Comparison of ENCODE assay signal across 16 cellular contexts in the genomic region with DNA sequence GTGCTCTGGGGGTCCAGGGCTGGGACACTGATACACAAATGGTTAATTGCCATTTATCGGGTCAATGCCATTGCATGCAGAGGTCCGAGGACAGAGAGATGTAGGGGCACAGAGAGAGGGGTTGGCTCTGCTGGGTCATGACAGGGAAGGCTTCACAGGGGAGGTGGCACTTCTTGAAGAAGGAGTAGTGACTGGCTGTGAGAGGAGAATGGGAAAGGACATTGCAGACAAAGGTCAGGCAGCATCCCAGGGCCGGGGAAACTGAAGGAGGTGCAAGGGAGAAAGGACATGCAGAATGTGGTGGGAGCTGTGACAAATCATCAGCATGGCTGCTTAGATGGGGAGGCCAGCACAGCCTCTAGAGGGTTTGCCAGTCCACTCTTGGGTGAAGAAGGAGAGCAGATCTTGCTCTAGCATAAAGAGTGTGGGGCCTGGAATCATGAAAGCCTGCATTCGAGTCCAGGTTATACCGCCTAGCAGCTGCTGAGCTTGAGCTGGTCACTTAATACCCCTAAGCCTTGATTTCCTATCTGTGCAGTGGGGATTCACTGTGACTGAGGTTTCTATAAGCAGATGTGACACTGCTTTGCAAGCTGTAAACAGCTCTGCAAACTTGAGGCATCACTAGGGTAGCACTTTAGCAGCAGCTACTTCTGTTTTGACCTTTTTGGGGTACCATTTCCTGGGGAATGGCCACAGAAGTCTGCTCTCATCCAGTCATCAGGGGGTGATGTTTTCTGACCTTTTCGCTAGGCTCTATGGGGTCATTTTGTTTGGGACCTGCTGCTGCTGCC. TPM values are rescaled to one million over a fixed set of nuclear protein-coding genes. Genes with fewer than 3 reads are reported as not detected.
DNase-seq lines count a peak whose midpoint lies in the region; ATAC-seq and TF ChIP-seq lines count a peak whose summit lies in the region.
"Had no signal": no experiment of that assay in that cellular context is flagged by ENCODE, and none has a peak within 500 bp of the region (broad histone marks: within the 10 kb centered on the region; RNA-seq: fewer than 3 reads in every experiment).

No MANE protein-coding gene starts in this region.

- POLR2A ChIA-PET in activated CD4-positive, alpha-beta T cell treated with anti-CD3 and anti-CD28 coated beads for 36 hours (lab: Charles Lee), result interaction anchor here (0.6 kb wide), 2 partner anchors 108 to 160 kb away, joined by 3 to 6 read pairs; no protein-coding TSS in a partner anchor

- no peaks in the 10 kb centered on the region for H3K9me3 ChIP-seq in SJSA1 (replicated peaks)
- H3K9me3 ChIP-seq in fibroblast of lung (ENCODE audit: control insufficient read depth, insufficient read depth, low read depth, low read length), result no peaks in the 10 kb centered on the region
- no peaks in the 10 kb centered on the region for H3K9me3 ChIP-seq in stomach

- H3K9me3 Mint-ChIP-seq in activated CD4-positive, alpha-beta T cell treated with anti-CD3 and anti-CD28 coated beads for 36 hours (ENCODE audit: low read depth), result no peaks in the 10 kb centered on the region
- H3K9me3 Mint-ChIP-seq: brain, memory B cell had no signal

- peaks cover 27% of the 10 kb centered on the region for H3K4me1 Mint-ChIP-seq in activated CD4-positive, alpha-beta T cell treated with anti-CD3 and anti-CD28 coated beads for 36 hours

- no peaks in the 10 kb centered on the region for H4K20me1 ChIP-seq in fibroblast of lung (ENCODE audit: control insufficient read depth, extremely low read depth, insufficient read depth, low read length)

- no peak overlapping the region for H3K4me2 ChIP-seq in fibroblast of lung (ENCODE audit: extremely low read depth, insufficient read depth, low read length)

- peak overlapping the region; percentile 40 for H3K27ac Mint-ChIP-seq in activated CD4-positive, alpha-beta T cell treated with anti-CD3 and anti-CD28 coated beads for 36 hours
- H3K27ac Mint-ChIP-seq: memory B cell had no signal

- H3K27ac ChIP-seq in SJSA1 (peak overlapping the region; percentile 86), fibroblast of lung (ENCODE audit: insufficient read depth, low read length) (peak overlapping the region; percentile 3), stomach (peak overlapping the region in 4 of 5 donors; percentile 61 to 73 (median 64))
- H3K27ac ChIP-seq: parathyroid adenoma had no signal

- H3K4me1 ChIP-seq in SJSA1 (replicated peaks), result peaks cover 64% of the 10 kb centered on the region
- H3K4me1 ChIP-seq in fibroblast of lung (ENCODE audit: control insufficient read depth, extremely low read depth, insufficient read depth, low read length), result peaks cover 35% of the 10 kb centered on the region
- H3K4me1 ChIP-seq in stomach, result peaks cover 31 to 86% (median 41%) of the 10 kb centered on the region in 4 donors

- no peak for TF ChIP-seq POLR2A in stomach (IDR thresholded peaks at IDR 0.05)

- TF ChIP-seq EP300 in stomach (IDR thresholded peaks at IDR 0.05), result no peak

- H2AFZ ChIP-seq in fibroblast of lung (ENCODE audit: low read length), result no peak overlapping the region
- H2AFZ ChIP-seq: parathyroid adenoma had no signal

- H3K27me3 ChIP-seq in SJSA1 (replicated peaks), result no peaks in the 10 kb centered on the region
- H3K27me3 ChIP-seq in fibroblast of lung (ENCODE audit: control insufficient read depth, insufficient read depth, low read length), result no peaks in the 10 kb centered on the region
- no peaks in the 10 kb centered on the region for H3K27me3 ChIP-seq in stomach

- peak; percentile 24 for ATAC-seq in activated CD4-positive, alpha-beta T cell treated with anti-CD3 and anti-CD28 coated beads for 36 hours
- ATAC-seq in HG03135 (IDR thresholded peaks at IDR 0.05; ENCODE audit: unreplicated experiment), result no peak

- H3K36me3 ChIP-seq in SJSA1 (no peaks in the 10 kb centered on the region), fibroblast of lung (ENCODE audit: control insufficient read depth, insufficient read depth, low read length) (no peaks in the 10 kb centered on the region), stomach (no peaks in the 10 kb centered on the region)

- TF ChIP-seq CTCF in fibroblast of lung (conservative IDR thresholded peaks at IDR 0.05 in 1 of 2, IDR thresholded peaks at IDR 0.05 in 1 of 2; ENCODE audit: low read depth in 1 of 2, low read length in 2 of 2) (no peak), stomach (IDR thresholded peaks at IDR 0.05) (no peak)

- no peak overlapping the region for H3K4me3 Mint-ChIP-seq in activated CD4-positive, alpha-beta T cell treated with anti-CD3 and anti-CD28 coated beads for 36 hours
- H3K4me3 Mint-ChIP-seq: brain, memory B cell had no signal

- CTCF ChIA-PET in activated CD4-positive, alpha-beta T cell treated with anti-CD3 and anti-CD28 coated beads for 36 hours (lab: Charles Lee), result interaction anchor here (0.6 to 0.9 kb wide), 7 partner anchors 16 to 794 kb away, joined by 3 to 4 read pairs (median 3); partner anchors contain the start of gene AHCYL1

- intact Hi-C loops in activated CD4-positive, alpha-beta T cell treated with anti-CD3 and anti-CD28 coated beads for 36 hours (cut with DNase I, micrococcal nuclease), result no loop called here
- intact Hi-C loops in stomach (cut with DNase I; ENCODE audit: low total_unique reads), result no loop called here

- WGBS in stomach, 5 donors, result 80 to 90% (median 86%) methylated on average over 6 of the region's 6 CpGs

- no peaks in the 10 kb centered on the region for H3K79me2 ChIP-seq in fibroblast of lung (ENCODE audit: control insufficient read depth, insufficient read depth, low read length)
- H3K79me2 ChIP-seq: parathyroid adenoma had no signal

- no peak for DNase-seq in activated CD4-positive, alpha-beta T cell treated with anti-CD3 and anti-CD28 coated beads for 36 hours
- no peak for DNase-seq in activated CD4-positive, alpha-beta T cell treated with anti-CD3 and anti-CD28 coated beads, Interleukin-2, amount 50 U/mL, for 4 hours
- DNase-seq in SJSA1 (ENCODE audit: low read depth in 1 of 2, low spot score in 2 of 2), result peak; percentile 10 to 37
- DNase-seq in fibroblast of lung (ENCODE audit: low read depth in 2 of 2), result no peak
- no peak for DNase-seq in stomach
- DNase-seq in DMS79 treated with DMSO at 0.1 percent for 48 hours (lab: John Stamatoyannopoulos, UW), result no peak
- no peak for DNase-seq in NCI-H524 (lab: John Stamatoyannopoulos, UW)
- DNase-seq: 8988T, NCI-H1048, NCI-H526, SHP77 had no signal

- no peak overlapping the region for H3K9ac ChIP-seq in fibroblast of lung (ENCODE audit: insufficient read depth, low read length)
- H3K9ac ChIP-seq: parathyroid adenoma had no signal

- no peak overlapping the region for H3K4me3 ChIP-seq in SJSA1
- no peak overlapping the region for H3K4me3 ChIP-seq in fibroblast of lung (replicated peaks in 1 of 4; ENCODE audit: control extremely low read depth in 1 of 4, insufficient read depth in 1 of 4, low read depth in 3 of 4, low read length in 4 of 4)
- no peak overlapping the region for H3K4me3 ChIP-seq in stomach

- H3K36me3 Mint-ChIP-seq in activated CD4-positive, alpha-beta T cell treated with anti-CD3 and anti-CD28 coated beads for 36 hours (ENCODE audit: low read depth), result no peaks in the 10 kb centered on the region
- H3K36me3 Mint-ChIP-seq: brain, memory B cell had no signal

- H3K27me3 Mint-ChIP-seq in activated CD4-positive, alpha-beta T cell treated with anti-CD3 and anti-CD28 coated beads for 36 hours, result no peaks in the 10 kb centered on the region

RNA-seq across cellular contexts. Expression of gene EPS8L3, which starts 59.2 kb away (rescaled TPM):
- not detected for total RNA-seq in activated CD4-positive, alpha-beta T cell treated with anti-CD3 and anti-CD28 coated beads for 36 hours
- total RNA-seq in SJSA1 (2014; rRNA removed; shearing (Covaris generic)), result not detected in 2 replicates
- total RNA-seq in fibroblast of lung (not detected in 2 replicates), stomach (100 to 1,000 TPM in 2 of 5 donors, 10 to 100 TPM in 3; 22.3 to 299 (median 85.8) TPM)
- polyA plus RNA-seq in fibroblast of lung (not detected in 2 replicates), stomach (10 to 100 TPM in 1 of 3 donors, 1 to 10 TPM in 2; 9.5 to 40.9 (median 9.6) TPM)
- polyA plus RNA-seq in fibroblast of lung (2012), result not detected in 2 replicates
- polyA minus RNA-seq in fibroblast of lung (ENCODE audit: low replicate concordance), result not detected in 2 replicates
- total RNA-seq: temporal lobe had no signal

Comparison
In these comparisons a context has a peak if more than half of its experiments do, and no peak if none do; other contexts are left out.
1. DNase-seq: peak in SJSA1 (2 of 2); none in activated CD4-positive, alpha-beta T cell treated with anti-CD3 and anti-CD28 coated beads for 36 hours (single experiment), activated CD4-positive, alpha-beta T cell treated with anti-CD3 and anti-CD28 coated beads, Interleukin-2, amount 50 U/mL, for 4 hours (0 of 2), fibroblast of lung (0 of 2), stomach (single experiment), DMS79 treated with DMSO at 0.1 percent for 48 hours (single experiment) and NCI-H524 (0 of 2).
2. H3K27ac ChIP-seq: peak in every context shown above with its lines; median percentile 86 in SJSA1; 64 in stomach; 3 in fibroblast of lung.
3. RNA of gene EPS8L3, which starts 59.2 kb away (total RNA-seq): 22.3 to 299 TPM in stomach; not detected in activated CD4-positive, alpha-beta T cell treated with anti-CD3 and anti-CD28 coated beads for 36 hours, not detected in SJSA1 and not detected in fibroblast of lung; every median in the first group is over 10 times any median in the second.